20 cellular contexts compared by ENCODE assay signal in genomic region chr2:28136557-28136956, GRCh38.
DNase-seq lines count a peak whose midpoint lies in the region; ATAC-seq, FAIRE-seq and TF ChIP-seq lines count a peak whose summit lies in the region.
"Had no signal": no experiment of that assay in that cellular context is flagged by ENCODE, and none has a peak within 500 bp of the region (broad histone marks: within the 10 kb centered on the region; RNA-seq: fewer than 3 reads in every experiment).

No MANE protein-coding gene starts in this region.

- H3K36me3 ChIP-seq in astrocyte (ENCODE audit: insufficient read depth, low read length): no peaks in the 10 kb centered on the region
- H3K36me3 ChIP-seq in right lobe of liver: no peaks in the 10 kb centered on the region
- no peaks in the 10 kb centered on the region for H3K36me3 ChIP-seq in testis (ENCODE audit: low read depth, missing control alignments)

- ATAC-seq in right lobe of liver: peak in 3 of 4 donors; percentile 26 to 38 (median 31)
- ATAC-seq: GM23338, K562, left colon had no signal

- no peaks in the 10 kb centered on the region for H3K79me2 ChIP-seq in astrocyte (ENCODE audit: insufficient read depth, low read length)

- no peaks in the 10 kb centered on the region for H3K9me3 ChIP-seq in astrocyte (ENCODE audit: insufficient read depth, low read depth, low read length)
- no peaks in the 10 kb centered on the region for H3K9me3 ChIP-seq in right lobe of liver
- H3K9me3 ChIP-seq in testis: no peaks in the 10 kb centered on the region
- H3K9me3 ChIP-seq: psoas muscle had no signal

- intact Hi-C loops in right lobe of liver (cut with DNase I) (loop anchor here in 1 of 2 donors (5.0 kb wide), 1 partner anchor 266 kb away; no protein-coding TSS in a partner anchor), testis (cut with DNase I; ENCODE audit: low total_unique reads) (no loop called here)

- peaks cover 19% of the 10 kb centered on the region for H3K4me1 Mint-ChIP-seq in astrocyte (ENCODE audit: low read depth, unreplicated experiment)
- H3K4me1 Mint-ChIP-seq: GM23338 had no signal

- H3K9ac ChIP-seq in astrocyte (ENCODE audit: low read length): no peak overlapping the region

- no peaks in the 10 kb centered on the region for H3K9me3 Mint-ChIP-seq in astrocyte (ENCODE audit: unreplicated experiment)
- H3K9me3 Mint-ChIP-seq: activated CD4-positive, alpha-beta memory T cell treated with anti-CD3 and anti-CD28 coated beads, Interleukin-2, amount 10 ng/mL, durations not matched to agents 7 days and 5 days; GM23338; T-helper 1 cell treated with Interleukin-12 subunit alpha and Interleukin-12 subunit beta and Interleukin-4 antibody, amounts not matched to agents 30 μg/mL and 1 μg/mL, for 36 hours had no signal

- no peaks in the 10 kb centered on the region for H3K4me1 ChIP-seq in astrocyte (ENCODE audit: insufficient read depth, low read length)
- peaks cover 0 to 22% (median 3%) of the 10 kb centered on the region in 4 donors for H3K4me1 ChIP-seq in right lobe of liver
- H3K4me1 ChIP-seq in testis: no peaks in the 10 kb centered on the region

- peaks cover 7% of the 10 kb centered on the region for H3K36me3 Mint-ChIP-seq in astrocyte (ENCODE audit: low read depth, unreplicated experiment)

- H3K4me2 ChIP-seq in astrocyte (ENCODE audit: low read length): no peak overlapping the region
- H3K4me2 ChIP-seq: GM23338 had no signal

- H2AFZ ChIP-seq in astrocyte (ENCODE audit: low read depth, low read length): no peak overlapping the region
- H2AFZ ChIP-seq: GM23338 had no signal

- H3K27me3 ChIP-seq in astrocyte (ENCODE audit: insufficient read depth, low read length) (no peaks in the 10 kb centered on the region), right lobe of liver (no peaks in the 10 kb centered on the region), testis (no peaks in the 10 kb centered on the region)

- 73% methylated on average over 6 of the region's 6 CpGs for WGBS in right lobe of liver (ENCODE audit: insufficient coverage, low coverage, low lambda C conversion rate, missing lambda C conversion rate)
- 70% methylated on average over 6 of the region's 6 CpGs for WGBS in testis, 2 donors

- H3K4me3 Mint-ChIP-seq in astrocyte (ENCODE audit: unreplicated experiment): no peak overlapping the region
- H3K4me3 Mint-ChIP-seq: activated CD4-positive, alpha-beta memory T cell treated with anti-CD3 and anti-CD28 coated beads, Interleukin-2, amount 10 ng/mL, durations not matched to agents 7 days and 5 days; GM23338; T-helper 1 cell treated with Interleukin-12 subunit alpha and Interleukin-12 subunit beta and Interleukin-4 antibody, amounts not matched to agents 30 μg/mL and 1 μg/mL, for 36 hours had no signal

- no peak for TF ChIP-seq CTCF in C4-2B (conservative IDR thresholded peaks at IDR 0.05)
- no peak for TF ChIP-seq CTCF in astrocyte (IDR thresholded peaks at IDR 0.05; ENCODE audit: insufficient read depth, low read depth, low read length)
- no peak for TF ChIP-seq CTCF in right lobe of liver (IDR thresholded peaks at IDR 0.05)
- no peak for TF ChIP-seq CTCF in testis (IDR thresholded peaks at IDR 0.05)

- TF ChIP-seq POLR2A in right lobe of liver (IDR thresholded peaks at IDR 0.05): no peak
- no peak for TF ChIP-seq POLR2A in testis (IDR thresholded peaks at IDR 0.05)

- H4K20me1 ChIP-seq in astrocyte (ENCODE audit: insufficient read depth, low read length): no peaks in the 10 kb centered on the region

- no peak overlapping the region for H3K27ac Mint-ChIP-seq in astrocyte (ENCODE audit: unreplicated experiment)
- H3K27ac Mint-ChIP-seq: activated CD4-positive, alpha-beta memory T cell treated with anti-CD3 and anti-CD28 coated beads, Interleukin-2, amount 10 ng/mL, durations not matched to agents 7 days and 5 days; GM23338 had no signal

- DNase-seq in astrocyte (ENCODE audit: low read depth): no peak
- DNase-seq in right lobe of liver: peak in 2 of 3 donors; percentile 21 to 55
- DNase-seq in testis: no peak
- no peak for DNase-seq in caudate nucleus (lab: John Stamatoyannopoulos, UW)
- no peak for DNase-seq in NCI-H524 treated with DMSO at 0.1 percent for 48 hours (lab: John Stamatoyannopoulos, UW)
- DNase-seq in SK-N-DZ (ENCODE audit: low spot score): no peak
- DNase-seq: activated CD4-positive, alpha-beta memory T cell treated with anti-CD3 and anti-CD28 coated beads, Interleukin-2, amount 10 ng/mL, durations not matched to agents 7 days and 5 days; activated naive CD4-positive, alpha-beta T cell treated with Interleukin-2 at 50 U/mL for 16 hours; anterior cingulate cortex; DND-41; effector memory CD4-positive, alpha-beta T cell; left colon; MV-4-11; NCI-H1694; psoas muscle had no signal

- H3K4me3 ChIP-seq in astrocyte (ENCODE audit: insufficient read depth, low read depth, low read length) (no peak overlapping the region), right lobe of liver (no peak overlapping the region), testis (no peak overlapping the region)
- H3K4me3 ChIP-seq: GM23338, K562, psoas muscle had no signal

- peak; percentile 9 for FAIRE-seq in astrocyte (lab: Jason Lieb, UNC)
- FAIRE-seq: GM12892 had no signal

- H3K27ac ChIP-seq in C4-2B: peak overlapping the region; percentile 20; the same call in 1 of the 2 replicates
- H3K27ac ChIP-seq in astrocyte (ENCODE audit: low read depth, low read length): no peak overlapping the region
- no peak overlapping the region for H3K27ac ChIP-seq in right lobe of liver
- H3K27ac ChIP-seq in testis: peak overlapping the region; percentile 15 to 31
- no peak overlapping the region for H3K27ac ChIP-seq in caudate nucleus (ENCODE audit: low read depth, low read length)
- H3K27ac ChIP-seq: psoas muscle had no signal

- H3K27me3 Mint-ChIP-seq in astrocyte (ENCODE audit: low read depth, unreplicated experiment): no peaks in the 10 kb centered on the region
- H3K27me3 Mint-ChIP-seq: activated CD4-positive, alpha-beta memory T cell treated with anti-CD3 and anti-CD28 coated beads, Interleukin-2, amount 10 ng/mL, durations not matched to agents 7 days and 5 days had no signal

Comparison
In these comparisons a context has a peak if more than half of its experiments do, and no peak if none do; other contexts are left out.
1. H3K27ac ChIP-seq: peak in C4-2B (single experiment) and testis (2 of 2); none in astrocyte (single experiment), right lobe of liver (0 of 3) and caudate nucleus (single experiment).
2. DNase-seq: peak in right lobe of liver (2 of 3); none in astrocyte (single experiment), testis (single experiment), caudate nucleus (0 of 61), NCI-H524 treated with DMSO at 0.1 percent for 48 hours (single experiment) and SK-N-DZ (single experiment).